Comparison of ENCODE assay signal across 8 cellular contexts in the genomic region with DNA sequence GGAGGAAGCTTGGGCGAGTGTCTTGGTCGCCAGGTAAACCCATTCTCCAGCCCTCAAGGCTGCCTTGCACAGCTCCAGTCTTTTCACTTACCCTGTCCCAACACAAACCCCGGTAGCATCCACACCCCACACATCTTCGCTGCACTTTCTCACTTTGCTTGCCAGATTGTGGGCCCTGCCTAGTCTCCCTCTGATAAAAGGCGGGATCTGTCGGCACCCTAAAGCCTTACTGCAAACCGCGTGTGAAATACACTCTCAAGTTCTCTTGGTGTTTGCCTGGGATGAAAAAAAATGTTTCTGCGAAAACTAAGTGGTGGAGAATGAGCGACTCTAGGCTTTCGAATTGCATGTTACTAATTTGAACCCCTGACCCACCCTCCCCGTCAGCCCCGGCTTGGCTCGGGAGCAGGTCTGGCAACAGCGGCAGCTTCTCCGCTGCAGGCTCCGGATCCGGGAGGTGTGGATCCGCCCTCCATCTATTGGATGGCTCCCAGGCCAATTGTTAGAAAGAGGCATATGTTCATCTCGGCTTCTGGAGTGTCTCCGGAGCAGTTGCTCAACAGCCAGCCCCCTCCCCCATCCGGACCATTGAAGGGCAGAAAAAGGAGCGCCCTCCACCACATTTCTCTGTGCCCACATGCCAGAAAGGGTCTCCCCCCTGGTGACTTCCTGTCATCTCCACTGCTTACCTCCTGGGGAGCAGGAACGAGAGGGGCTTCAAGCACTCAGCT. TPM values are rescaled to one million over a fixed set of nuclear protein-coding genes. Genes with fewer than 3 reads are reported as not detected.
DNase-seq lines count a peak whose midpoint lies in the region; ATAC-seq and TF ChIP-seq lines count a peak whose summit lies in the region.

No MANE protein-coding gene starts in this region.

- peaks cover 66% of the 10 kb centered on the region for H3K27me3 Mint-ChIP-seq in WTC11 (ENCODE audit: low read depth)
- peaks cover 15% of the 10 kb centered on the region for H3K27me3 Mint-ChIP-seq in endothelial cell (ENCODE audit: unreplicated experiment)
- peaks cover 8% of the 10 kb centered on the region for H3K27me3 Mint-ChIP-seq in memory B cell
- peaks cover 64% of the 10 kb centered on the region for H3K27me3 Mint-ChIP-seq in stimulated activated naive CD8-positive, alpha-beta T cell treated with anti-CD3 and anti-CD28 coated beads, Interleukin-15, amount 100 ng/mL, for 72 hours

- H3K4me3 Mint-ChIP-seq in WTC11 = peak overlapping the region; percentile 69
- H3K4me3 Mint-ChIP-seq in endothelial cell (ENCODE audit: unreplicated experiment) = peak overlapping the region; percentile 77
- peak overlapping the region; percentile 79 for H3K4me3 Mint-ChIP-seq in memory B cell
- peak overlapping the region; percentile 64 to 74 for H3K4me3 Mint-ChIP-seq in stimulated activated naive CD8-positive, alpha-beta T cell treated with anti-CD3 and anti-CD28 coated beads, Interleukin-15, amount 100 ng/mL, for 72 hours

- H3K27ac Mint-ChIP-seq in WTC11 (no peak overlapping the region), endothelial cell (ENCODE audit: unreplicated experiment) (no peak overlapping the region), memory B cell (no peak overlapping the region)
- no peak overlapping the region for H3K27ac Mint-ChIP-seq in stimulated activated naive CD8-positive, alpha-beta T cell treated with anti-CD3 and anti-CD28 coated beads, Interleukin-15, amount 100 ng/mL, for 72 hours

- no peaks in the 10 kb centered on the region for H3K36me3 Mint-ChIP-seq in WTC11
- no peaks in the 10 kb centered on the region for H3K36me3 Mint-ChIP-seq in endothelial cell (ENCODE audit: low read depth, unreplicated experiment)
- no peaks in the 10 kb centered on the region for H3K36me3 Mint-ChIP-seq in memory B cell

- POLR2A ChIA-PET in WTC11 (lab: Charles Lee) = interaction anchor here (0.9 to 1.1 kb wide), 2 partner anchors 11 to 32 kb away, joined by 3 read pairs; partner anchors contain the start of gene RPS4X

- H3K9me3 Mint-ChIP-seq in WTC11 = no peaks in the 10 kb centered on the region
- H3K9me3 Mint-ChIP-seq in endothelial cell (ENCODE audit: unreplicated experiment) = no peaks in the 10 kb centered on the region
- H3K9me3 Mint-ChIP-seq in memory B cell = no peaks in the 10 kb centered on the region
- no peaks in the 10 kb centered on the region for H3K9me3 Mint-ChIP-seq in stimulated activated naive CD8-positive, alpha-beta T cell treated with anti-CD3 and anti-CD28 coated beads, Interleukin-15, amount 100 ng/mL, for 72 hours

- CTCF ChIA-PET in WTC11 (lab: Charles Lee) = interaction anchor here (1.0 to 4.4 kb wide), 4 partner anchors 11 to 237 kb away, joined by 3 to 40 read pairs (median 10); no protein-coding TSS in a partner anchor

- H3K4me1 Mint-ChIP-seq in WTC11 (peaks cover 25% of the 10 kb centered on the region), endothelial cell (ENCODE audit: unreplicated experiment) (peaks cover 8% of the 10 kb centered on the region), memory B cell (peaks cover 9% of the 10 kb centered on the region)
- peaks cover 42% of the 10 kb centered on the region for H3K4me1 Mint-ChIP-seq in stimulated activated naive CD8-positive, alpha-beta T cell treated with anti-CD3 and anti-CD28 coated beads, Interleukin-15, amount 100 ng/mL, for 72 hours

- DNase-seq in Ammon's horn (ENCODE audit: low spot score) (peak; percentile 38), NCI-H2029 (lab: John Stamatoyannopoulos, UW) (peak; percentile 70), WTC11 (ENCODE audit: low spot score) (peak; percentile 80), endothelial cell (ENCODE audit: low spot score) (peak; percentile 60), memory B cell (ENCODE audit: low spot score in 2 of 2) (peak in 1 of 2 donors; percentile 28), SW 1271 (lab: John Stamatoyannopoulos, UW) (no peak)
- DNase-seq in stimulated activated naive CD8-positive, alpha-beta T cell treated with anti-CD3 and anti-CD28 coated beads, Interleukin-15, amount 100 ng/mL, for 72 hours = peak in 1 of 2 donors; percentile 35

- TF ChIP-seq CTCF in WTC11 (IDR thresholded peaks at IDR 0.05) = no peak
- no peak for TF ChIP-seq CTCF in endothelial cell (IDR thresholded peaks at IDR 0.05; ENCODE audit: unreplicated experiment)

- peak; percentile 48 for ATAC-seq in GM21390 (IDR thresholded peaks at IDR 0.05; ENCODE audit: unreplicated experiment)
- peak; percentile 65 for ATAC-seq in WTC11
- peak; percentile 26 for ATAC-seq in memory B cell (ENCODE audit: low read depth)
- ATAC-seq in stimulated activated naive CD8-positive, alpha-beta T cell treated with anti-CD3 and anti-CD28 coated beads, Interleukin-15, amount 100 ng/mL, for 72 hours = peak; percentile 54

TF ChIP-seq in WTC11, 78 proteins besides CTCF, POLR2A, EP300 and RAD21:
- TF ChIP-seq NFE2L1 (CRISPR knock-in tag; IDR thresholded peaks at IDR 0.05) (no peak), ZNF423 (CRISPR knock-in tag; IDR thresholded peaks at IDR 0.05) (peak; percentile 65; the same call in 1 of the 2 replicates), JAZF1 (CRISPR knock-in tag; IDR thresholded peaks at IDR 0.05) (no peak), ZBTB21 (CRISPR knock-in tag; IDR thresholded peaks at IDR 0.05; ENCODE audit: borderline replicate concordance) (no peak), CREM (CRISPR knock-in tag; IDR thresholded peaks at IDR 0.05) (no peak), MAX (CRISPR knock-in tag; IDR thresholded peaks at IDR 0.05) (peak; percentile 29; the same call in 1 of the 2 replicates), RELA (CRISPR knock-in tag; IDR thresholded peaks at IDR 0.05; ENCODE audit: borderline replicate concordance) (no peak)
- TF ChIP-seq, protein P1, sequence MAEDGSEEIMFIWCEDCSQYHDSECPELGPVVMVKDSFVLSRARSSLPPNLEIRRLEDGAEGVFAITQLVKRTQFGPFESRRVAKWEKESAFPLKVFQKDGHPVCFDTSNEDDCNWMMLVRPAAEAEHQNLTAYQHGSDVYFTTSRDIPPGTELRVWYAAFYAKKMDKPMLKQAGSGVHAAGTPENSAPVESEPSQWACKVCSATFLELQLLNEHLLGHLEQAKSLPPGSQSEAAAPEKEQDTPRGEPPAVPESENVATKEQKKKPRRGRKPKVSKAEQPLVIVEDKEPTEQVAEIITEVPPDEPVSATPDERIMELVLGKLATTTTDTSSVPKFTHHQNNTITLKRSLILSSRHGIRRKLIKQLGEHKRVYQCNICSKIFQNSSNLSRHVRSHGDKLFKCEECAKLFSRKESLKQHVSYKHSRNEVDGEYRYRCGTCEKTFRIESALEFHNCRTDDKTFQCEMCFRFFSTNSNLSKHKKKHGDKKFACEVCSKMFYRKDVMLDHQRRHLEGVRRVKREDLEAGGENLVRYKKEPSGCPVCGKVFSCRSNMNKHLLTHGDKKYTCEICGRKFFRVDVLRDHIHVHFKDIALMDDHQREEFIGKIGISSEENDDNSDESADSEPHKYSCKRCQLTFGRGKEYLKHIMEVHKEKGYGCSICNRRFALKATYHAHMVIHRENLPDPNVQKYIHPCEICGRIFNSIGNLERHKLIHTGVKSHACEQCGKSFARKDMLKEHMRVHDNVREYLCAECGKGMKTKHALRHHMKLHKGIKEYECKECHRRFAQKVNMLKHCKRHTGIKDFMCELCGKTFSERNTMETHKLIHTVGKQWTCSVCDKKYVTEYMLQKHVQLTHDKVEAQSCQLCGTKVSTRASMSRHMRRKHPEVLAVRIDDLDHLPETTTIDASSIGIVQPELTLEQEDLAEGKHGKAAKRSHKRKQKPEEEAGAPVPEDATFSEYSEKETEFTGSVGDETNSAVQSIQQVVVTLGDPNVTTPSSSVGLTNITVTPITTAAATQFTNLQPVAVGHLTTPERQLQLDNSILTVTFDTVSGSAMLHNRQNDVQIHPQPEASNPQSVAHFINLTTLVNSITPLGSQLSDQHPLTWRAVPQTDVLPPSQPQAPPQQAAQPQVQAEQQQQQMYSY (CRISPR knock-in tag; IDR thresholded peaks at IDR 0.05) = peak; percentile 97
- TF ChIP-seq, protein P2, sequence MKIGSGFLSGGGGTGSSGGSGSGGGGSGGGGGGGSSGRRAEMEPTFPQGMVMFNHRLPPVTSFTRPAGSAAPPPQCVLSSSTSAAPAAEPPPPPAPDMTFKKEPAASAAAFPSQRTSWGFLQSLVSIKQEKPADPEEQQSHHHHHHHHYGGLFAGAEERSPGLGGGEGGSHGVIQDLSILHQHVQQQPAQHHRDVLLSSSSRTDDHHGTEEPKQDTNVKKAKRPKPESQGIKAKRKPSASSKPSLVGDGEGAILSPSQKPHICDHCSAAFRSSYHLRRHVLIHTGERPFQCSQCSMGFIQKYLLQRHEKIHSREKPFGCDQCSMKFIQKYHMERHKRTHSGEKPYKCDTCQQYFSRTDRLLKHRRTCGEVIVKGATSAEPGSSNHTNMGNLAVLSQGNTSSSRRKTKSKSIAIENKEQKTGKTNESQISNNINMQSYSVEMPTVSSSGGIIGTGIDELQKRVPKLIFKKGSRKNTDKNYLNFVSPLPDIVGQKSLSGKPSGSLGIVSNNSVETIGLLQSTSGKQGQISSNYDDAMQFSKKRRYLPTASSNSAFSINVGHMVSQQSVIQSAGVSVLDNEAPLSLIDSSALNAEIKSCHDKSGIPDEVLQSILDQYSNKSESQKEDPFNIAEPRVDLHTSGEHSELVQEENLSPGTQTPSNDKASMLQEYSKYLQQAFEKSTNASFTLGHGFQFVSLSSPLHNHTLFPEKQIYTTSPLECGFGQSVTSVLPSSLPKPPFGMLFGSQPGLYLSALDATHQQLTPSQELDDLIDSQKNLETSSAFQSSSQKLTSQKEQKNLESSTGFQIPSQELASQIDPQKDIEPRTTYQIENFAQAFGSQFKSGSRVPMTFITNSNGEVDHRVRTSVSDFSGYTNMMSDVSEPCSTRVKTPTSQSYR (CRISPR knock-in tag; IDR thresholded peaks at IDR 0.05) = 0 out of 2 replicates have a peak, but pooled peaks have one; percentile 34

RNA-seq across cellular contexts. Expression of gene CITED1, which starts 3.0 kb away (rescaled TPM):
- 2.2 to 4.5 TPM (median 3.9 TPM) in 3 replicates for total RNA-seq in WTC11 (2021)
- 3.2 TPM for total RNA-seq in endothelial cell (ENCODE audit: unreplicated experiment)

RNA-seq across cellular contexts. Expression of gene RPS4X, which starts 31.7 kb away (rescaled TPM):
- total RNA-seq in WTC11 (2021) = 805 to 905 TPM (median 863 TPM) in 3 replicates
- 975 TPM for total RNA-seq in endothelial cell (ENCODE audit: unreplicated experiment)

Comparison
In these comparisons a context has a peak if more than half of its experiments do, and no peak if none do; other contexts are left out.
1. DNase-seq: peak in Ammon's horn (single experiment), NCI-H2029 (single experiment), WTC11 (single experiment) and endothelial cell (single experiment); none in SW 1271 (0 of 2).
2. Peak in every context shown above with its lines, with median percentiles within 50 percentile points of each other: ATAC-seq and H3K4me3 Mint-ChIP-seq.